1 cellular context compared by ENCODE assay signal in the genomic region with DNA sequence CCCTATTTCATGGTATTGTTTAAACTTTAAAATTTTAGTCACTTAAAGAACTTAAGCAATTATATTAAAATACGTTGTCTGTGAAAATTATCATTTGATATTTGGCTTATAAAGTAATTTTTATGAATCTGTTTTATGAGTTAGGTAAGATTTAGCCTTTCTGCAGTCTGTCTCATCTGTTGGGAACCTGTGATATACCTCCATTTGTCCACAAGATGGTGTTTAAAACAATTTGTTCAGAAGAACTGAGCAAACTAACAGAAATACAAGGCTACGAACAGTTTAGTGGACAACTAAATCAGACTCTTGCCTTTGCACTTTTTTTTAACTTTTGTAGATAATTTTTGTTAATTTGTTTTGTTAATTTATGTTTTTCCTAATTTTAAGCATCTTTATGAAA.
TF ChIP-seq lines count a peak whose summit lies in the region.

No MANE protein-coding gene starts in this region.

TF ChIP-seq in WTC11, 78 proteins besides CTCF, POLR2A, EP300 and RAD21 (continued from another document):
- TF ChIP-seq, protein P1, sequence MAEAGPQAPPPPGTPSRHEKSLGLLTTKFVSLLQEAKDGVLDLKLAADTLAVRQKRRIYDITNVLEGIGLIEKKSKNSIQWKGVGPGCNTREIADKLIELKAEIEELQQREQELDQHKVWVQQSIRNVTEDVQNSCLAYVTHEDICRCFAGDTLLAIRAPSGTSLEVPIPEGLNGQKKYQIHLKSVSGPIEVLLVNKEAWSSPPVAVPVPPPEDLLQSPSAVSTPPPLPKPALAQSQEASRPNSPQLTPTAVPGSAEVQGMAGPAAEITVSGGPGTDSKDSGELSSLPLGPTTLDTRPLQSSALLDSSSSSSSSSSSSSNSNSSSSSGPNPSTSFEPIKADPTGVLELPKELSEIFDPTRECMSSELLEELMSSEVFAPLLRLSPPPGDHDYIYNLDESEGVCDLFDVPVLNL (CRISPR knock-in tag; IDR thresholded peaks at IDR 0.05; ENCODE audit: borderline replicate concordance, low read depth) = no peak
- no peak for TF ChIP-seq E2F1 (CRISPR knock-in tag; IDR thresholded peaks at IDR 0.05)
- TF ChIP-seq ZNF232 (CRISPR knock-in tag; IDR thresholded peaks at IDR 0.05) = no peak
- TF ChIP-seq, protein P2, sequence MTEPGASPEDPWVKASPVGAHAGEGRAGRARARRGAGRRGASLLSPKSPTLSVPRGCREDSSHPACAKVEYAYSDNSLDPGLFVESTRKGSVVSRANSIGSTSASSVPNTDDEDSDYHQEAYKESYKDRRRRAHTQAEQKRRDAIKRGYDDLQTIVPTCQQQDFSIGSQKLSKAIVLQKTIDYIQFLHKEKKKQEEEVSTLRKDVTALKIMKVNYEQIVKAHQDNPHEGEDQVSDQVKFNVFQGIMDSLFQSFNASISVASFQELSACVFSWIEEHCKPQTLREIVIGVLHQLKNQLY (CRISPR knock-in tag; IDR thresholded peaks at IDR 0.05) = no peak
TF ChIP-seq in WTC11: peak in this region for 0.
